Comparison of ENCODE assay signal across 10 cellular contexts in the genomic region with DNA sequence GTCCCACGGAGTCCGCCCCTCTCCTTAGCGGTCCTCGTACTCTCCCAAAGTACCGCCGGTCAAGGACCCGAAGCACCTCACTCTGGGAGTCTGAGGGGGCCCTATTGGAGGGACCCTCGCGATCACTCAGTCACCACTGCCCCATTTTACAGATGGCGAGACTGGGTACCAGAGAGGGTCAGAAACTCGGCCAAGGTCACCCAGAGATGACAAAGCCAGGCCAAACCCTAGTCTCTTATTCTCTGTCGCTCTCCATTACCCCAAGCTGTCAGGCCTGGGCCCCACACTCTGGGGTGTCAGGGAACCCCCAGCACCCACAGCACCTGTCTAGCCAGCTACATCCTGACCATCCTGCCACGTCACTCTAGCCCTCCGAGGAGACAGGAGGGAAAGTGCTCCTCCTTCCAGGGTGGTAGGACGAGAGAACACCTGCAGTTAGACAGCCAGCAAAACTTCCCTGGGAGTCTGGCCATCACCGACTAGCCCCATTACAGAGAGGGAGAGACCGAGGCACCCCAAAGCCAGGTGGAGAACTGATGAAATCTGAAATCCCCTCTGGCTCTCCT. TPM values are rescaled to one million over a fixed set of nuclear protein-coding genes. Genes with fewer than 3 reads are reported as not detected.
DNase-seq lines count a peak whose midpoint lies in the region; ATAC-seq and TF ChIP-seq lines count a peak whose summit lies in the region.
"Had no signal": no experiment of that assay in that cellular context is flagged by ENCODE, and none has a peak within 500 bp of the region (broad histone marks: within the 10 kb centered on the region; RNA-seq: fewer than 3 reads in every experiment).

No MANE protein-coding gene starts in this region.

- H3K4me2 ChIP-seq in KMS-11 (peak overlapping the region; percentile 17; the same call in 1 of the 2 replicates), neuronal stem cell (ENCODE audit: insufficient read depth, low read length, poor library complexity, severe bottlenecking) (peak overlapping the region; percentile 92)

- peaks cover 3% of the 10 kb centered on the region for H3K79me1 ChIP-seq in neuronal stem cell (ENCODE audit: low read depth, low read length)

- H3K9me3 ChIP-seq in ectodermal cell (ENCODE audit: control insufficient read depth, low read length) (no peaks in the 10 kb centered on the region), neuronal stem cell (replicated peaks in 1 of 2; ENCODE audit: control insufficient read depth in 2 of 2, insufficient read depth in 1 of 2, low read depth in 1 of 2, low read length in 2 of 2) (no peaks in the 10 kb centered on the region)
- H3K9me3 ChIP-seq: transverse colon had no signal

- H3K9ac ChIP-seq in KMS-11 (no peak overlapping the region), neuronal stem cell (ENCODE audit: low read depth, low read length, poor library complexity) (no peak overlapping the region)

- H2BK120ac ChIP-seq in neuronal stem cell (ENCODE audit: low read depth, low read length) = peak overlapping the region; percentile 35

- H2BK15ac ChIP-seq in neuronal stem cell (ENCODE audit: low read length) = peak overlapping the region; percentile 88

- WGBS in ectodermal cell, 2 experiments = 43 to 44% methylated on average over 17 of the region's 17 CpGs
- WGBS in neuronal stem cell (ENCODE audit: extremely low coverage in 2 of 2, insufficient read length in 2 of 2, insufficient replicate concordance in 1 of 2), 2 donors = no CpG with 5 or more reads among the region's 17 CpGs

- no peak overlapping the region for H3K23ac ChIP-seq in neuronal stem cell (ENCODE audit: low read depth, low read length, poor library complexity)

- peak overlapping the region; percentile 89 for H3K18ac ChIP-seq in neuronal stem cell (ENCODE audit: low read length)

- H2AK5ac ChIP-seq in neuronal stem cell (ENCODE audit: low read depth, low read length) = peak overlapping the region; percentile 97

- H3K9me3 Mint-ChIP-seq in T-helper 2 cell treated with Interferon-gamma antibody and Interleukin-4, amounts not matched to agents 5 μg/mL and 100 μg/mL, for 36 hours = no peaks in the 10 kb centered on the region

- H3K27me3 ChIP-seq in KMS-11 (ENCODE audit: insufficient read depth, low read depth) = peaks cover 24% of the 10 kb centered on the region; the same call in 1 of the 2 replicates
- H3K27me3 ChIP-seq in ectodermal cell (ENCODE audit: control insufficient read depth, insufficient read depth, low read length, poor library complexity, severe bottlenecking) = peaks cover 68% of the 10 kb centered on the region
- peaks cover 7 to 45% (median 21%) of the 10 kb centered on the region in 3 experiments for H3K27me3 ChIP-seq in neuronal stem cell (ENCODE audit: control insufficient read depth in 3 of 3, insufficient read depth in 3 of 3, low read depth in 1 of 3, low read length in 3 of 3)

- H3K4me1 Mint-ChIP-seq in T-helper 2 cell treated with Interferon-gamma antibody and Interleukin-4, amounts not matched to agents 5 μg/mL and 100 μg/mL, for 36 hours (ENCODE audit: low read depth) = peaks cover 4% of the 10 kb centered on the region

- H3K36me3 ChIP-seq in KMS-11 (ENCODE audit: insufficient read depth) (no peaks in the 10 kb centered on the region), ectodermal cell (ENCODE audit: control insufficient read depth, insufficient read depth, low read length) (no peaks in the 10 kb centered on the region), neuronal stem cell (replicated peaks in 1 of 2; ENCODE audit: control insufficient read depth in 2 of 2, insufficient read depth in 2 of 2, low read length in 2 of 2) (no peaks in the 10 kb centered on the region)
- H3K36me3 ChIP-seq: transverse colon had no signal

- H3K4me3 ChIP-seq in KMS-11 (IDR thresholded peaks at IDR 0.05; ENCODE audit: insufficient read depth, low read depth, low read length) (no peak overlapping the region), ectodermal cell (ENCODE audit: insufficient read depth, low read depth, low read length) (peak overlapping the region; percentile 56), neuronal stem cell (ENCODE audit: low read length in 2 of 2) (peak overlapping the region in 1 of 2 donors; percentile 55)

- H3K27ac ChIP-seq in KMS-11 = no peak overlapping the region
- H3K27ac ChIP-seq in ectodermal cell (ENCODE audit: insufficient read depth, low read depth, low read length, poor library complexity, severe bottlenecking) = no peak overlapping the region
- no peak overlapping the region for H3K27ac ChIP-seq in neuronal stem cell (replicated peaks; ENCODE audit: low read length)
- H3K27ac ChIP-seq: transverse colon had no signal

- H2BK12ac ChIP-seq in neuronal stem cell (ENCODE audit: low read length) = peak overlapping the region; percentile 68

- H3K36me3 Mint-ChIP-seq in T-helper 2 cell treated with Interferon-gamma antibody and Interleukin-4, amounts not matched to agents 5 μg/mL and 100 μg/mL, for 36 hours (ENCODE audit: low read depth) = no peaks in the 10 kb centered on the region

- no peak for TF ChIP-seq CTCF in KMS-11 (conservative IDR thresholded peaks at IDR 0.05; ENCODE audit: low read depth, low read length)

- H4K20me1 ChIP-seq in KMS-11 (ENCODE audit: insufficient read depth) = no peaks in the 10 kb centered on the region

- H3K27me3 Mint-ChIP-seq in T-helper 2 cell treated with Interferon-gamma antibody and Interleukin-4, amounts not matched to agents 5 μg/mL and 100 μg/mL, for 36 hours (ENCODE audit: low read depth) = peaks cover 71% of the 10 kb centered on the region

- H4K91ac ChIP-seq in neuronal stem cell (ENCODE audit: low read depth, low read length, poor library complexity) = no peak overlapping the region

- DNase-seq in T-helper 2 cell treated with Interferon-gamma antibody and Interleukin-4, amounts not matched to agents 5 μg/mL and 100 μg/mL, for 36 hours (ENCODE audit: low spot score) = no peak
- DNase-seq in T-helper 2 cell = no peak
- DNase-seq in neuronal stem cell (ENCODE audit: low spot score) = no peak
- DNase-seq in stimulated activated naive CD4-positive, alpha-beta T cell (lab: John Stamatoyannopoulos, UW) = no peak
- DNase-seq in MV-4-11 (lab: John Stamatoyannopoulos, UW) = no peak
- DNase-seq: activated effector memory CD4-positive, alpha-beta T cell treated with anti-CD3 and anti-CD28 coated beads, Interleukin-2, amount 50 U/mL, for 16 hours; transverse colon had no signal

- H3K4me3 Mint-ChIP-seq in T-helper 2 cell treated with Interferon-gamma antibody and Interleukin-4, amounts not matched to agents 5 μg/mL and 100 μg/mL, for 36 hours = peak overlapping the region; percentile 62

- H3K4me1 ChIP-seq in KMS-11 (ENCODE audit: low read depth, poor library complexity, severe bottlenecking) (peaks cover 26% of the 10 kb centered on the region), ectodermal cell (ENCODE audit: control insufficient read depth, insufficient read depth, low read length) (peaks cover 28% of the 10 kb centered on the region), neuronal stem cell (ENCODE audit: control insufficient read depth in 2 of 2, insufficient read depth in 1 of 2, low read depth in 1 of 2, low read length in 2 of 2) (peaks cover 19 to 41% of the 10 kb centered on the region in 2 donors)

- no peak for ATAC-seq in HG02981 (IDR thresholded peaks at IDR 0.05; ENCODE audit: unreplicated experiment)

- peak overlapping the region; percentile 97 for H4K8ac ChIP-seq in neuronal stem cell (ENCODE audit: low read depth, low read length)

- H2BK5ac ChIP-seq in neuronal stem cell (ENCODE audit: low read length) = no peak overlapping the region

- no peaks in the 10 kb centered on the region for H3K79me2 ChIP-seq in KMS-11 (ENCODE audit: insufficient read depth, low read depth)

- peak overlapping the region; percentile 10 for H3K4ac ChIP-seq in neuronal stem cell (ENCODE audit: low read length)

- H2AFZ ChIP-seq in KMS-11 (ENCODE audit: low read depth) (0 out of 2 replicates have a peak overlapping the region, but pooled peaks have one; percentile 79), neuronal stem cell (ENCODE audit: low read length) (peak overlapping the region; percentile 98)

- no peak overlapping the region for H3K27ac Mint-ChIP-seq in T-helper 2 cell treated with Interferon-gamma antibody and Interleukin-4, amounts not matched to agents 5 μg/mL and 100 μg/mL, for 36 hours

- no peak overlapping the region for H3K14ac ChIP-seq in neuronal stem cell (ENCODE audit: low read length)

RNA-seq across cellular contexts. Expression of a gene that starts 1.4 kb away (rescaled TPM):
- polyA plus RNA-seq in ectodermal cell (2013, experiment 1 of 4) = 2.8 TPM
- polyA plus RNA-seq in ectodermal cell (2013, experiment 2 of 4) = 3.7 TPM
- 2.9 TPM for polyA plus RNA-seq in ectodermal cell (2013, experiment 3 of 4)
- 3.2 TPM for polyA plus RNA-seq in ectodermal cell (2013, experiment 4 of 4)
- polyA plus RNA-seq in neuronal stem cell (2013, experiment 1 of 2) = 6.0 TPM
- polyA plus RNA-seq in neuronal stem cell (2013, experiment 2 of 2) = 5.6 TPM

RNA-seq across cellular contexts. Expression of a gene that starts 11.5 kb away (rescaled TPM):
- 5.5 TPM for polyA plus RNA-seq in ectodermal cell (2013, experiment 1 of 4)
- polyA plus RNA-seq in ectodermal cell (2013, experiment 2 of 4) = 7.7 TPM
- polyA plus RNA-seq in ectodermal cell (2013, experiment 3 of 4) = 8.0 TPM
- 8.8 TPM for polyA plus RNA-seq in ectodermal cell (2013, experiment 4 of 4)
- polyA plus RNA-seq in neuronal stem cell (2013, experiment 1 of 2) = 11.1 TPM
- 11.0 TPM for polyA plus RNA-seq in neuronal stem cell (2013, experiment 2 of 2)

RNA-seq across cellular contexts. Expression of a gene that starts 49.8 kb away (rescaled TPM):
- 566 TPM for polyA plus RNA-seq in ectodermal cell (2013, experiment 1 of 4)
- 605 TPM for polyA plus RNA-seq in ectodermal cell (2013, experiment 2 of 4)
- polyA plus RNA-seq in ectodermal cell (2013, experiment 3 of 4) = 388 TPM
- polyA plus RNA-seq in ectodermal cell (2013, experiment 4 of 4) = 463 TPM
- polyA plus RNA-seq in neuronal stem cell (2013, experiment 1 of 2) = 260 TPM
- 263 TPM for polyA plus RNA-seq in neuronal stem cell (2013, experiment 2 of 2)
